24 cellular contexts compared by ENCODE assay signal in the genomic region with DNA sequence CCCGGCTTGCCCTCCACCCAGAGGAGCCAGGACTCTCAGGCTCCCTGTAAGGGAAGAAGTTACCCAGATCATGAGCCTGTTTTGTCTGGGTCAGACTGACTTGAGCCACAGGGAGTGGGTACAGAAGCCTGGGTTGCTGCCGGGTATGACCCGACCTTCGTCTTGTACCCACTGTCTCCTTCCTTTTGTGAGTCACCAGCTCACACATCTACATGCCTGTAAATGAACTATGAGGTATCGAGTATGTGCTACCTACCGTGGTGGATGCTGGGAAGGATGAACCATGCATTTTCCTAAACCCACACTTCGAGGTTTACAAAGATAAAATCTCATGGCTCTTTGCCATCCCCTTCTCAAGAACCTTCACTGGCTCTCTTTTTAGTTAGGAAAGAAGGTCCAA. TPM values are rescaled to one million over a fixed set of nuclear protein-coding genes. Genes with fewer than 3 reads are reported as not detected.
"Had no signal": no experiment of that assay in that cellular context is flagged by ENCODE, and none has a peak within 500 bp of the region (broad histone marks: within the 10 kb centered on the region; RNA-seq: fewer than 3 reads in every experiment).

No MANE protein-coding gene starts in this region.

- H3K9me3 Mint-ChIP-seq: activated CD4-positive, alpha-beta T cell treated with anti-CD3 and anti-CD28 coated beads, Interleukin-2, amount 10 ng/mL, durations not matched to agents 7 days and 5 days; activated naive CD4-positive, alpha-beta T cell treated with anti-CD3 and anti-CD28 coated beads for 36 hours; activated T-cell treated with anti-CD3 and anti-CD28 coated beads, Interleukin-2, amount 50 U/mL, for 24 hours; central memory CD8-positive, alpha-beta T cell; natural killer cell treated with Interleukin-12 subunit alpha and Interleukin-12 subunit beta and Interleukin-15 and Interleukin-18, amount 100 ng/mL, for 72 hours; T-helper 1 cell treated with Interleukin-12 subunit alpha and Interleukin-12 subunit beta and Interleukin-4 antibody, amounts not matched to agents 30 μg/mL and 1 μg/mL, for 36 hours; WTC11 had no signal

- H3K4me1 Mint-ChIP-seq: activated CD4-positive, alpha-beta T cell treated with anti-CD3 and anti-CD28 coated beads, Interleukin-2, amount 10 ng/mL, durations not matched to agents 7 days and 5 days; central memory CD8-positive, alpha-beta T cell had no signal

- H3K4me3 Mint-ChIP-seq: activated CD4-positive, alpha-beta T cell treated with anti-CD3 and anti-CD28 coated beads, Interleukin-2, amount 10 ng/mL, durations not matched to agents 7 days and 5 days; activated naive CD4-positive, alpha-beta T cell treated with anti-CD3 and anti-CD28 coated beads for 36 hours; activated T-cell treated with anti-CD3 and anti-CD28 coated beads, Interleukin-2, amount 50 U/mL, for 24 hours; brain; central memory CD8-positive, alpha-beta T cell; memory B cell; natural killer cell treated with Interleukin-12 subunit alpha and Interleukin-12 subunit beta and Interleukin-15 and Interleukin-18, amount 100 ng/mL, for 72 hours; T-helper 1 cell treated with Interleukin-12 subunit alpha and Interleukin-12 subunit beta and Interleukin-4 antibody, amounts not matched to agents 30 μg/mL and 1 μg/mL, for 36 hours; WTC11 had no signal

- DNase-seq: activated CD4-positive, alpha-beta T cell treated with anti-CD3 and anti-CD28 coated beads, Interleukin-2, amount 10 ng/mL, durations not matched to agents 7 days and 5 days; activated effector memory CD4-positive, alpha-beta T cell treated with Interleukin-2 at 50 U/mL for 16 hours; activated naive CD4-positive, alpha-beta T cell treated with anti-CD3 and anti-CD28 coated beads for 36 hours; activated T-cell treated with anti-CD3 and anti-CD28 coated beads, Interleukin-2, amount 50 U/mL, for 24 hours; aorta; effector memory CD4-positive, alpha-beta T cell; gastrocnemius medialis; head of caudate nucleus; hypothalamus; left cardiac atrium; spleen; stimulated activated CD4-positive, alpha-beta T cell treated with anti-CD3 and anti-CD28 coated beads, Interleukin-4, amount 100 ng/mL, for 4 hours; T1000; transverse colon had no signal

- H3K9me3 ChIP-seq: esophagus muscularis mucosa, gastrocnemius medialis, prostate gland, right atrium auricular region, spleen, transverse colon had no signal

- H3K36me3 Mint-ChIP-seq: brain; memory B cell; natural killer cell treated with Interleukin-12 subunit alpha and Interleukin-12 subunit beta and Interleukin-15 and Interleukin-18, amount 100 ng/mL, for 72 hours; WTC11 had no signal

- ATAC-seq: gastrocnemius medialis; left cardiac atrium; natural killer cell treated with Interleukin-12 subunit alpha and Interleukin-12 subunit beta and Interleukin-15 and Interleukin-18, amount 100 ng/mL, for 72 hours; WTC11 had no signal

- H3K27me3 ChIP-seq: esophagus muscularis mucosa, gastrocnemius medialis, right atrium auricular region, spleen, transverse colon had no signal

- H3K36me3 ChIP-seq: esophagus muscularis mucosa, gastrocnemius medialis, prostate gland, right atrium auricular region, spleen, transverse colon had no signal

- H3K4me1 ChIP-seq: gastrocnemius medialis, prostate gland, spleen had no signal

- H3K4me3 ChIP-seq: esophagus muscularis mucosa, gastrocnemius medialis, prostate gland, right atrium auricular region, spleen, transverse colon had no signal

- H3K27ac Mint-ChIP-seq: activated CD4-positive, alpha-beta T cell treated with anti-CD3 and anti-CD28 coated beads, Interleukin-2, amount 10 ng/mL, durations not matched to agents 7 days and 5 days; activated naive CD4-positive, alpha-beta T cell treated with anti-CD3 and anti-CD28 coated beads for 36 hours; activated T-cell treated with anti-CD3 and anti-CD28 coated beads, Interleukin-2, amount 50 U/mL, for 24 hours; brain; natural killer cell treated with Interleukin-12 subunit alpha and Interleukin-12 subunit beta and Interleukin-15 and Interleukin-18, amount 100 ng/mL, for 72 hours; T-helper 1 cell treated with Interleukin-12 subunit alpha and Interleukin-12 subunit beta and Interleukin-4 antibody, amounts not matched to agents 30 μg/mL and 1 μg/mL, for 36 hours; WTC11 had no signal

- H3K27ac ChIP-seq: esophagus muscularis mucosa, gastrocnemius medialis, prostate gland, right atrium auricular region, spleen, transverse colon had no signal

RNA-seq across cellular contexts. Expression of gene CACNA1D, which starts 56.9 kb away (rescaled TPM):
- total RNA-seq: activated naive CD4-positive, alpha-beta T cell treated with anti-CD3 and anti-CD28 coated beads for 36 hours; dermis microvascular lymphatic vessel endothelial cell had no signal
